6 cellular contexts compared by ENCODE assay signal in genomic region chr5:166119506-166119905, GRCh38.
"Had no signal": no experiment of that assay in that cellular context is flagged by ENCODE, and none has a peak within 500 bp of the region (broad histone marks: within the 10 kb centered on the region; RNA-seq: fewer than 3 reads in every experiment).

No MANE protein-coding gene starts in this region.

- H3K9ac ChIP-seq: KMS-11 had no signal

- H3K4me3 ChIP-seq: K562 had no signal

- DNase-seq: IMR-90, KBM-7, KG1 had no signal

- H3K4me2 ChIP-seq: KMS-11 had no signal

- H3K27ac ChIP-seq: HL-60, KMS-11 had no signal
